In genomic region chr19:17470204-17470841, GRCh38 we compare ENCODE assay signal across 8 cellular contexts. TPM values are rescaled to one million over a fixed set of nuclear protein-coding genes. Genes with fewer than 3 reads are reported as not detected.
DNase-seq lines count a peak whose midpoint lies in the region; ATAC-seq and TF ChIP-seq lines count a peak whose summit lies in the region.

Gene SLC27A1 (plus strand): TSS chr19:17470524. CDS start chr19:17470541, 17 bp downstream.

- H4K91ac ChIP-seq in trophoblast cell (ENCODE audit: low read depth, low read length), result peak within 1 kb of the TSS; percentile 83

- H2AK5ac ChIP-seq in trophoblast cell (ENCODE audit: low read length), result no peak within 1 kb of the TSS

- H3K18ac ChIP-seq in trophoblast cell (ENCODE audit: low read length), result peak within 1 kb of the TSS; percentile 98

- WGBS in heart left ventricle, 4 donors, result 0 to 1% (median 0%) methylated on average over 12 to 61 of the region's 61 CpGs
- WGBS in trophoblast cell (ENCODE audit: extremely low coverage, insufficient coverage, insufficient read length), result no CpG with 5 or more reads among the region's 61 CpGs

- H3K27me3 ChIP-seq in SU-DHL-6 (ENCODE audit: low read length), result no peaks in the 10 kb centered on the region
- H3K27me3 ChIP-seq in heart left ventricle, result no peaks in the 10 kb centered on the region
- H3K27me3 ChIP-seq in trophoblast cell (ENCODE audit: insufficient read depth, low read length), result peaks cover 6% of the 10 kb centered on the region
- no peaks in the 10 kb centered on the region for H3K27me3 ChIP-seq in tibial artery

- H3K79me2 ChIP-seq in SU-DHL-6 (ENCODE audit: insufficient read depth, low read length) (no peaks in the 10 kb centered on the region), trophoblast cell (ENCODE audit: control insufficient read depth, insufficient read depth, low read length, poor library complexity) (peaks cover 3% of the 10 kb centered on the region)

- H3K4me2 ChIP-seq in SU-DHL-6 (ENCODE audit: low read depth, low read length, poor library complexity, severe bottlenecking) (peak within 1 kb of the TSS; percentile 96), trophoblast cell (ENCODE audit: low read length) (peak within 1 kb of the TSS; percentile 98)

- H3K4me1 ChIP-seq in heart left ventricle, result peaks cover 0 to 57% (median 18%) of the 10 kb centered on the region in 12 donors
- H3K4me1 ChIP-seq in trophoblast cell (ENCODE audit: control insufficient read depth in 1 of 2, insufficient read depth in 2 of 2, low read length in 2 of 2), result peaks cover 4 to 6% of the 10 kb centered on the region in 2 experiments
- H3K4me1 ChIP-seq in tibial artery, result peaks cover 0 to 42% (median 32%) of the 10 kb centered on the region in 4 donors

- peak within 1 kb of the TSS; percentile 76 for H3K4ac ChIP-seq in trophoblast cell (ENCODE audit: low read depth, low read length)

- H3K9ac ChIP-seq in SU-DHL-6 (ENCODE audit: low read length) (peak within 1 kb of the TSS; percentile 52), trophoblast cell (ENCODE audit: low read length) (peak within 1 kb of the TSS; percentile 47)

- H3K9me3 ChIP-seq in SU-DHL-6 (ENCODE audit: insufficient read depth, low read length), result no peaks in the 10 kb centered on the region
- H3K9me3 ChIP-seq in heart left ventricle, result no peaks in the 10 kb centered on the region
- H3K9me3 ChIP-seq in trophoblast cell (ENCODE audit: insufficient read depth, low read depth, low read length), result no peaks in the 10 kb centered on the region
- H3K9me3 ChIP-seq in tibial artery, result no peaks in the 10 kb centered on the region

- TF ChIP-seq CTCF in GM10248 (IDR thresholded peaks at IDR 0.05; ENCODE audit: control extremely low read depth, extremely low read depth, low read depth, missing control alignments) (no peak), SU-DHL-6 (IDR thresholded peaks at IDR 0.05; ENCODE audit: insufficient read depth, low read length, poor library complexity, severe bottlenecking) (no peak), heart left ventricle (IDR thresholded peaks at IDR 0.05) (no peak), tibial artery (IDR thresholded peaks at IDR 0.05) (no peak)

- peak within 1 kb of the TSS; percentile 92 for H4K12ac ChIP-seq in trophoblast cell (ENCODE audit: low read depth, low read length)

- no peaks in the 10 kb centered on the region for H3K36me3 ChIP-seq in SU-DHL-6 (ENCODE audit: low read length)
- peaks cover 0 to 11% (median 0%) of the 10 kb centered on the region in 9 donors for H3K36me3 ChIP-seq in heart left ventricle
- no peaks in the 10 kb centered on the region for H3K36me3 ChIP-seq in trophoblast cell (ENCODE audit: control insufficient read depth in 1 of 2, insufficient read depth in 2 of 2, low read length in 2 of 2)
- no peaks in the 10 kb centered on the region for H3K36me3 ChIP-seq in tibial artery

- peak within 1 kb of the TSS; percentile 97 for H4K8ac ChIP-seq in trophoblast cell (ENCODE audit: low read depth, low read length)

- H3K79me1 ChIP-seq in trophoblast cell (ENCODE audit: low read length), result peaks cover 3% of the 10 kb centered on the region

- no peak within 1 kb of the TSS for H3K23ac ChIP-seq in trophoblast cell (ENCODE audit: low read length)

- POLR2A ChIA-PET in GM10248 (lab: Yijun Ruan, JAX), result no interaction called here

- H2AFZ ChIP-seq in SU-DHL-6 (ENCODE audit: low read depth, low read length, severe bottlenecking) (peak within 1 kb of the TSS; percentile 85), trophoblast cell (ENCODE audit: insufficient read depth, low read length, poor library complexity) (peak within 1 kb of the TSS; percentile 100)

- H2BK12ac ChIP-seq in trophoblast cell (ENCODE audit: low read length), result no peak within 1 kb of the TSS

- H3K27ac ChIP-seq in SU-DHL-6 (ENCODE audit: low read depth, low read length), result no peak within 1 kb of the TSS
- peak within 1 kb of the TSS; percentile 78 to 98 (median 95) for H3K27ac ChIP-seq in heart left ventricle
- peak within 1 kb of the TSS; percentile 40 for H3K27ac ChIP-seq in trophoblast cell (ENCODE audit: low read depth, low read length)
- H3K27ac ChIP-seq in tibial artery, result peak within 1 kb of the TSS; percentile 92 to 95

- peak within 1 kb of the TSS; percentile 66 for H2BK5ac ChIP-seq in trophoblast cell (ENCODE audit: low read depth, low read length, poor library complexity)

- ATAC-seq in HG02610 (IDR thresholded peaks at IDR 0.05; ENCODE audit: unreplicated experiment) (peak; percentile 80), heart left ventricle (peak; percentile 84 to 93 (median 90))

- CTCF ChIA-PET in GM10248 (lab: Yijun Ruan, JAX), result interaction anchor here (0.9 to 2.6 kb wide), 3 partner anchors 13 to 26 kb away, joined by 3 to 18 read pairs (median 3); partner anchors contain the start of gene TMEM221

- peak; percentile 93 for DNase-seq in GM10248 (ENCODE audit: extremely low spot score)
- DNase-seq in NCI-H1105 treated with DMSO at 0.1 percent for 48 hours (lab: John Stamatoyannopoulos, UW), result peak; percentile 98
- peak; percentile 98 for DNase-seq in amniotic epithelial cell (ENCODE audit: low read depth)
- peak; percentile 98 to 100 (median 99) for DNase-seq in heart left ventricle
- DNase-seq in trophoblast cell, result peak; percentile 99
- DNase-seq in tibial artery, result peak; percentile 99 to 100

- no peaks in the 10 kb centered on the region for H3K9me2 ChIP-seq in SU-DHL-6 (replicated peaks; ENCODE audit: insufficient read depth, low read length)

- H3K14ac ChIP-seq in trophoblast cell (ENCODE audit: low read length), result peak within 1 kb of the TSS; percentile 95

- H3K4me3 ChIP-seq in SU-DHL-6 (ENCODE audit: insufficient read depth, low read length, poor library complexity, severe bottlenecking), result peak within 1 kb of the TSS; percentile 61
- H3K4me3 ChIP-seq in heart left ventricle, result peak within 1 kb of the TSS; percentile 62 to 97 (median 86)
- peak within 1 kb of the TSS; percentile 96 for H3K4me3 ChIP-seq in trophoblast cell (ENCODE audit: low read depth, low read length)
- H3K4me3 ChIP-seq in tibial artery, result peak within 1 kb of the TSS; percentile 96 to 99

- no peaks in the 10 kb centered on the region; the same call in 1 of the 2 replicates for H3F3A ChIP-seq in SU-DHL-6 (ENCODE audit: insufficient read depth)

- TF ChIP-seq POLR2A in heart left ventricle (IDR thresholded peaks at IDR 0.05), result peak in 1 of 2 donors; percentile 33

- intact Hi-C loops in heart left ventricle (cut with DNase I), result loop anchor here in 2 of 10 donors (1.0 to 10.0 kb wide), 2 partner anchors 42 to 84 kb away; partner anchors contain the start of gene COLGALT1 (in 1 of the 2)
- intact Hi-C loops in tibial artery (cut with DNase I; ENCODE audit: low total_unique reads), result no loop called here

- peak within 1 kb of the TSS; percentile 74 for H2BK120ac ChIP-seq in trophoblast cell (ENCODE audit: insufficient read depth, low read length, poor library complexity)

- H4K20me1 ChIP-seq in SU-DHL-6 (ENCODE audit: low read depth, low read length), result no peaks in the 10 kb centered on the region

RNA-seq across cellular contexts. Expression of gene SLC27A1, which starts in this region (rescaled TPM):
- total RNA-seq in heart left ventricle, result 10 to 100 TPM; 32.6 to 70.3 (median 52.7) TPM
- 10 to 100 TPM; 22.1 to 47.6 TPM for polyA plus RNA-seq in heart left ventricle
- polyA plus RNA-seq in trophoblast cell (2013), result 4.7 and 5.0 TPM in 2 replicates
